25 cellular contexts compared by ENCODE assay signal in the genomic region with DNA sequence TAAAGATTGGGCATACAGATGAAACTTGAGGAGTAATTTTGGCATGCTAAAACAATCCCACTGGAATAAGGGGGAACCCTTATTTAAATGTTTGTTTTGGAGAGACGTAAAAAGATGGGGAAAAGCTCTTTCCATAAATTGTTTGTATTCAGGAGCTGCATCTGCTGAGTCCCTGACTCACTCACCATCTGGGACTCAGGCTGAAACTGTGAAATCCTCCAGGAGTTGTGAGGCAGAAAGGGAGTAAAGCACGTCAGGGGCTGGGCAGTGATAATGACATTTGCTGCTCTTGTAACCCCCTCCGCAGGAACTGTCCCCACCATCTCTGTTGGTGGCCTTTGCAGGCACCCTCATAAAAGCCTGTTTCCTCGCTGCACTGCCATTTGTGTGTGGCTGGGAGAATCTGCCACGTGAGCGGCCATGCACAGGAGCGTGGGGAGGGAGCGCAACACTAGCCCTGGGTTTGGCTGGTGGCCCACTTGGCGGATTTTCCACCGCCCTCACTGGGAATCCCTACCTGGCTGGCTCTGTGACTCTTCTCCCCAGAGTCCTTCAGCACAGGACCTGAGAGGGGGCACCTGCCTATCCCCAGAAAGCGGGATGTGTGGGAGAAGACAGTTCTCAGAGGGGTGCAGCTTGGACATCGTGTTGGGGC. TPM values are rescaled to one million over a fixed set of nuclear protein-coding genes. Genes with fewer than 3 reads are reported as not detected.
DNase-seq lines count a peak whose midpoint lies in the region; FAIRE-seq and TF ChIP-seq lines count a peak whose summit lies in the region.
"Had no signal": no experiment of that assay in that cellular context is flagged by ENCODE, and none has a peak within 500 bp of the region (broad histone marks: within the 10 kb centered on the region; RNA-seq: fewer than 3 reads in every experiment).

No MANE protein-coding gene starts in this region.

- no peaks in the 10 kb centered on the region for H3K36me3 ChIP-seq in WERI-Rb-1
- H3K36me3 ChIP-seq: HAP-1, prostate gland, tibial nerve had no signal

- H3K27me3 Mint-ChIP-seq in Calu3 (ENCODE audit: unreplicated experiment) (peaks cover 59% of the 10 kb centered on the region), chondrocyte (ENCODE audit: low read depth) (peaks cover 30% of the 10 kb centered on the region)
- H3K27me3 Mint-ChIP-seq: activated CD4-positive, alpha-beta T cell treated with anti-CD3 and anti-CD28 coated beads, Interleukin-2, amount 10 ng/mL, durations not matched to agents 24 days and 14 days had no signal

- peaks cover 15% of the 10 kb centered on the region for H3K27me3 ChIP-seq in WERI-Rb-1 (ENCODE audit: insufficient read depth, low read depth, severe bottlenecking)
- H3K27me3 ChIP-seq: body of pancreas, tibial nerve had no signal

- H3K4me3 Mint-ChIP-seq in Calu3 (ENCODE audit: low read depth, unreplicated experiment) (no peak overlapping the region), chondrocyte (ENCODE audit: unreplicated experiment) (no peak overlapping the region)
- H3K4me3 Mint-ChIP-seq: activated CD4-positive, alpha-beta T cell treated with anti-CD3 and anti-CD28 coated beads, Interleukin-2, amount 10 ng/mL, durations not matched to agents 24 days and 14 days; activated naive CD8-positive, alpha-beta T cell treated with anti-CD3 and anti-CD28 coated beads, Interleukin-2, amount 10 ng/mL, durations not matched to agents 7 days and 5 days; naive thymus-derived CD8-positive, alpha-beta T cell; T-cell had no signal

- H3K9me3 Mint-ChIP-seq in Calu3 (ENCODE audit: low read depth, unreplicated experiment): no peaks in the 10 kb centered on the region
- peaks cover 6% of the 10 kb centered on the region for H3K9me3 Mint-ChIP-seq in chondrocyte (ENCODE audit: low read depth)
- H3K9me3 Mint-ChIP-seq: activated CD4-positive, alpha-beta T cell treated with anti-CD3 and anti-CD28 coated beads, Interleukin-2, amount 10 ng/mL, durations not matched to agents 24 days and 14 days; activated T-helper 2 cell treated with anti-CD3 and anti-CD28 coated beads, Interferon-gamma antibody, Interleukin-2, Interleukin-4, amounts not matched to agents 10 μg/mL and 5 μg/mL and 100 μg/mL, durations not matched to agents 14 hours and 24 hours and 36 hours; naive thymus-derived CD8-positive, alpha-beta T cell; T-cell had no signal

- no peak overlapping the region for H3K27ac Mint-ChIP-seq in Calu3 (ENCODE audit: unreplicated experiment)
- H3K27ac Mint-ChIP-seq in chondrocyte (ENCODE audit: unreplicated experiment): no peak overlapping the region
- H3K27ac Mint-ChIP-seq: activated CD4-positive, alpha-beta T cell treated with anti-CD3 and anti-CD28 coated beads, Interleukin-2, amount 10 ng/mL, durations not matched to agents 24 days and 14 days; activated naive CD8-positive, alpha-beta T cell treated with anti-CD3 and anti-CD28 coated beads, Interleukin-2, amount 10 ng/mL, durations not matched to agents 7 days and 5 days; activated T-helper 2 cell treated with anti-CD3 and anti-CD28 coated beads, Interferon-gamma antibody, Interleukin-2, Interleukin-4, amounts not matched to agents 10 μg/mL and 5 μg/mL and 100 μg/mL, durations not matched to agents 14 hours and 24 hours and 36 hours; naive thymus-derived CD8-positive, alpha-beta T cell; T-cell had no signal

- intact Hi-C loops in Calu3 (cut with micrococcal nuclease; ENCODE audit: unreplicated experiment): no loop called here

- CTCF ChIA-PET in Calu3 (lab: Charles Lee): no interaction called here

- no peak overlapping the region for H3K27ac ChIP-seq in WERI-Rb-1
- H3K27ac ChIP-seq: body of pancreas, PC-9, prostate gland, skin epidermis, tibial nerve had no signal

- H3K4me1 Mint-ChIP-seq in Calu3 (ENCODE audit: low read depth, unreplicated experiment) (no peaks in the 10 kb centered on the region), chondrocyte (ENCODE audit: low read depth) (no peaks in the 10 kb centered on the region)
- H3K4me1 Mint-ChIP-seq: activated CD4-positive, alpha-beta T cell treated with anti-CD3 and anti-CD28 coated beads, Interleukin-2, amount 10 ng/mL, durations not matched to agents 24 days and 14 days; activated naive CD8-positive, alpha-beta T cell treated with anti-CD3 and anti-CD28 coated beads, Interleukin-2, amount 10 ng/mL, durations not matched to agents 7 days and 5 days; naive thymus-derived CD8-positive, alpha-beta T cell; T-cell had no signal

- FAIRE-seq in GM19239 (lab: Jason Lieb, UNC): no peak
- FAIRE-seq: colon, HepG2 had no signal

- H3K9me3 ChIP-seq in WERI-Rb-1 (ENCODE audit: severe bottlenecking): no peaks in the 10 kb centered on the region
- H3K9me3 ChIP-seq: body of pancreas, HAP-1, prostate gland, tibial nerve had no signal

- DNase-seq in DMS 273 (lab: John Stamatoyannopoulos, UW; ENCODE audit: unreplicated experiment) (peak; percentile 82), LHCN-M2 (ENCODE audit: low read depth) (peak; percentile 26), fibroblast of mammary gland (ENCODE audit: low read depth) (peak; percentile 51), pons (ENCODE audit: low spot score) (peak; percentile 3), WERI-Rb-1 (no peak), GM19239 (ENCODE audit: insufficient read length, low spot score) (no peak), Calu3 (no peak), chondrocyte (ENCODE audit: low spot score) (no peak)
- DNase-seq: activated CD4-positive, alpha-beta T cell treated with anti-CD3 and anti-CD28 coated beads, Interleukin-2, amount 10 ng/mL, durations not matched to agents 24 days and 14 days; activated naive CD8-positive, alpha-beta T cell treated with anti-CD3 and anti-CD28 coated beads, Interleukin-2, amount 10 ng/mL, durations not matched to agents 7 days and 5 days; body of pancreas; EL; foreskin melanocyte; naive thymus-derived CD8-positive, alpha-beta T cell; NCI-H774; PC-9; stimulated activated naive CD4-positive, alpha-beta T cell; T-cell had no signal

- no TSS peak for BruUV-seq in Calu3 (replicated peaks; lab: Mats Ljungman, UMichigan)

- no peak overlapping the region for H3K4me3 ChIP-seq in fibroblast of mammary gland (ENCODE audit: control insufficient read depth, low read depth, low read length)
- no peak overlapping the region for H3K4me3 ChIP-seq in WERI-Rb-1 (ENCODE audit: low read depth, low read length)
- H3K4me3 ChIP-seq: body of pancreas, HAP-1, PC-9, prostate gland, skin epidermis, tibial nerve had no signal

- no peaks in the 10 kb centered on the region for H3K36me3 Mint-ChIP-seq in Calu3 (ENCODE audit: insufficient read depth, unreplicated experiment)
- H3K36me3 Mint-ChIP-seq in chondrocyte (ENCODE audit: low read depth): no peaks in the 10 kb centered on the region
- H3K36me3 Mint-ChIP-seq: activated naive CD8-positive, alpha-beta T cell treated with anti-CD3 and anti-CD28 coated beads, Interleukin-2, amount 10 ng/mL, durations not matched to agents 7 days and 5 days; naive thymus-derived CD8-positive, alpha-beta T cell; T-cell had no signal

- TF ChIP-seq CTCF in fibroblast of mammary gland (conservative IDR thresholded peaks at IDR 0.05; ENCODE audit: control insufficient read depth, insufficient read depth, low read depth, low read length) (no peak), WERI-Rb-1 (IDR thresholded peaks at IDR 0.05; ENCODE audit: low read depth, low read length) (no peak), Calu3 (IDR thresholded peaks at IDR 0.05; ENCODE audit: unreplicated experiment) (no peak), chondrocyte (IDR thresholded peaks at IDR 0.05) (no peak)

RNA-seq across cellular contexts. Expression of gene ZSCAN20, which starts 45.3 kb away (rescaled TPM):
- total RNA-seq in LHCN-M2 (2014; rRNA removed): 8.0 and 9.0 TPM in 2 replicates
- 2.0 TPM for polyA plus RNA-seq in LHCN-M2 (2012)
- 6.6 and 8.2 TPM in 2 replicates for total RNA-seq in Calu3 (2022)
- total RNA-seq in chondrocyte: 4.4 to 5.9 TPM (median 5.4 TPM) in 3 replicates

Comparison
In these comparisons a context has a peak if more than half of its experiments do, and no peak if none do; other contexts are left out.
1. DNase-seq: peak in DMS 273 (single experiment), LHCN-M2 (single experiment), fibroblast of mammary gland (single experiment) and pons (single experiment); none in WERI-Rb-1 (single experiment), GM19239 (single experiment), Calu3 (single experiment) and chondrocyte (single experiment).